Comparison of ENCODE assay signal across 18 cellular contexts in the genomic region with DNA sequence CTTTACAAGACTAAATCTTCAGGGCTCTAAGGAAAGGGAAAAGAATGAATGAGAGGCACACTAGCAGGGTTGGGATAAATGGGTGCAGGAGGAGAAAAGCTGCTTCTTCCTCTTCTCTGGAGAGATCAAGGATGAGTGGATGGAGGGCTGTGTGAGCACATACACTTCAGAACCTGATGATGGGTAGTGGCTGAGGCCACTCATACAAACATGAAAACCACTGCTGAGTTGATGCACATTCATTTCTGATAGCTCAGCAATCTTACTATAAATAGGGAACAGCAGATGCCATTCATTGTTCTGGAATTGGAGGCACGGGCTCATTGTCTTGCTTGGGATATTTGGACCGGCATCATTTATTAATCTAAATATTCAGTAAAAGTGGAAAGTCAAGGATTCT.
DNase-seq lines count a peak whose midpoint lies in the region; ATAC-seq and TF ChIP-seq lines count a peak whose summit lies in the region.
"Had no signal": no experiment of that assay in that cellular context is flagged by ENCODE, and none has a peak within 500 bp of the region (broad histone marks: within the 10 kb centered on the region; RNA-seq: fewer than 3 reads in every experiment).

No MANE protein-coding gene starts in this region.

- H3K4me2 ChIP-seq in Loucy (ENCODE audit: low read depth, low read length, poor library complexity, severe bottlenecking) = peak overlapping the region; percentile 83
- H3K4me2 ChIP-seq: A549 had no signal

- peak; percentile 51 to 75 (median 67) for ATAC-seq in heart left ventricle
- no peak for ATAC-seq in left cardiac atrium
- ATAC-seq: A549, Panc1 had no signal

- intact Hi-C loops in heart left ventricle (cut with DNase I) (no loop called here), left cardiac atrium (cut with DNase I) (no loop called here)

- no peaks in the 10 kb centered on the region for H3F3A ChIP-seq in Loucy (ENCODE audit: low read depth)

- peaks cover 70% of the 10 kb centered on the region for H3K79me2 ChIP-seq in Loucy (ENCODE audit: insufficient read depth, low read length)

- no peak overlapping the region for H3K27ac ChIP-seq in heart left ventricle
- H3K27ac ChIP-seq in thymus (ENCODE audit: low read depth) = peak overlapping the region; percentile 27
- H3K27ac ChIP-seq: A549 had no signal

- H3K4me3 ChIP-seq in heart left ventricle = no peak overlapping the region
- H3K4me3 ChIP-seq in Loucy (ENCODE audit: low read length, poor library complexity, severe bottlenecking) = peak overlapping the region; percentile 89
- no peak overlapping the region for H3K4me3 ChIP-seq in thymus (ENCODE audit: low read length)
- H3K4me3 ChIP-seq: A549 had no signal

- 36 to 59% (median 49%) methylated on average over 2 of the region's 2 CpGs for WGBS in heart left ventricle, 4 donors
- WGBS in thymus = 98% methylated on average over 2 of the region's 2 CpGs

- peak overlapping the region; percentile 99 for H3K9ac ChIP-seq in Loucy (ENCODE audit: low read depth, low read length, poor library complexity, severe bottlenecking)

- H3K9me3 ChIP-seq in heart left ventricle (no peaks in the 10 kb centered on the region), Loucy (ENCODE audit: insufficient read depth, low read depth, low read length) (no peaks in the 10 kb centered on the region), thymus (ENCODE audit: control insufficient read depth) (no peaks in the 10 kb centered on the region)
- H3K9me3 ChIP-seq: A549 had no signal

- H3K4me1 ChIP-seq in heart left ventricle (peaks cover 0 to 10% (median 4%) of the 10 kb centered on the region in 12 donors), Loucy (ENCODE audit: insufficient read depth, low read length, poor library complexity, severe bottlenecking) (peaks cover 84% of the 10 kb centered on the region), thymus (ENCODE audit: control insufficient read depth, insufficient read depth, low read length) (peaks cover 26% of the 10 kb centered on the region)
- H3K4me1 ChIP-seq: A549 had no signal

- no peaks in the 10 kb centered on the region for H3K9me2 ChIP-seq in Loucy (replicated peaks; ENCODE audit: low read depth, low read length)

- no peak for TF ChIP-seq POLR2A in heart left ventricle (IDR thresholded peaks at IDR 0.05)

- no peak overlapping the region for H2AFZ ChIP-seq in Loucy (ENCODE audit: low read length)

- no peaks in the 10 kb centered on the region for H3K27me3 ChIP-seq in heart left ventricle
- no peaks in the 10 kb centered on the region for H3K27me3 ChIP-seq in Loucy (ENCODE audit: insufficient read depth, low read length, poor library complexity, severe bottlenecking)
- no peaks in the 10 kb centered on the region for H3K27me3 ChIP-seq in thymus (ENCODE audit: control insufficient read depth, insufficient read depth)

- no peak for TF ChIP-seq CTCF in heart left ventricle (IDR thresholded peaks at IDR 0.05)
- TF ChIP-seq CTCF in Loucy (conservative IDR thresholded peaks at IDR 0.05; ENCODE audit: low read length) = no peak

- DNase-seq in heart left ventricle (no peak), left cardiac atrium (no peak), astrocyte of the hippocampus (ENCODE audit: low read depth, low spot score) (peak; percentile 21), NCI-H1092 treated with DMSO at 0.1 percent for 48 hours (lab: John Stamatoyannopoulos, UW) (no peak), ureter (ENCODE audit: low spot score) (no peak)
- DNase-seq in activated CD4-positive, alpha-beta T cell treated with anti-CD3 and anti-CD28 coated beads, Interleukin-2, amount 50 U/mL, for 4 hours = no peak
- DNase-seq: COR-L47, DMS153, EL, KBM-7, NCI-H2029 treated with DMSO at 0.1 percent for 48 hours, NCI-H510A, NCI-H774, SHP77 had no signal

- H3K36me3 ChIP-seq in heart left ventricle (no peaks in the 10 kb centered on the region), Loucy (ENCODE audit: insufficient read depth, low read length) (no peaks in the 10 kb centered on the region), thymus (ENCODE audit: control insufficient read depth, insufficient read depth) (no peaks in the 10 kb centered on the region)

- H4K20me1 ChIP-seq in Loucy (ENCODE audit: insufficient read depth, low read length, poor library complexity, severe bottlenecking) = peaks cover 25% of the 10 kb centered on the region

Comparison
In these comparisons a context has a peak if more than half of its experiments do, and no peak if none do; other contexts are left out.
1. ATAC-seq: peak in heart left ventricle (4 of 4); none in left cardiac atrium (0 of 2).